ENCODE assay signal across 10 cellular contexts in genomic region chr9:95736370-95736769, GRCh38.
DNase-seq lines count a peak whose midpoint lies in the region; ATAC-seq and TF ChIP-seq lines count a peak whose summit lies in the region.
"Had no signal": no experiment of that assay in that cellular context is flagged by ENCODE, and none has a peak within 500 bp of the region (broad histone marks: within the 10 kb centered on the region; RNA-seq: fewer than 3 reads in every experiment).

No MANE protein-coding gene starts in this region.

- no peak overlapping the region for H3K4me3 ChIP-seq in AG09309 (ENCODE audit: control insufficient read depth, low read depth, low read length)
- no peak overlapping the region for H3K4me3 ChIP-seq in foreskin fibroblast (ENCODE audit: low read depth in 1 of 2, low read length in 2 of 2)
- H3K4me3 ChIP-seq: testis had no signal

- no peak for DNase-seq in AG09309 (ENCODE audit: low read depth)
- DNase-seq in RKO (ENCODE audit: low spot score) = peak; percentile 46
- no peak for DNase-seq in foreskin fibroblast
- no peak for DNase-seq in NCI-H128 (lab: John Stamatoyannopoulos, UW; ENCODE audit: unreplicated experiment)
- DNase-seq in NCI-H1417 treated with DMSO at 0.1 percent for 48 hours (lab: John Stamatoyannopoulos, UW) = no peak
- DNase-seq in stimulated activated CD4-positive, alpha-beta T cell treated with anti-CD3 and anti-CD28 coated beads, Interleukin-4, amount 100 ng/mL, for 24 hours = no peak
- DNase-seq: NCI-H1694 treated with DMSO at 0.1 percent for 48 hours, testis had no signal

- ATAC-seq in GM21717 (IDR thresholded peaks at IDR 0.05; ENCODE audit: unreplicated experiment) = no peak

- peak; percentile 42 for TF ChIP-seq CTCF in AG09309 (IDR thresholded peaks at IDR 0.05; ENCODE audit: control insufficient read depth, insufficient read depth, low read depth, low read length, missing control alignments)
- TF ChIP-seq CTCF in GM12874 (IDR thresholded peaks at IDR 0.05; ENCODE audit: insufficient read depth, low read depth, low read length) = peak; percentile 37; the same call in 1 of the 2 replicates
- peak; percentile 36 for TF ChIP-seq CTCF in foreskin fibroblast (IDR thresholded peaks at IDR 0.05; ENCODE audit: low read depth, low read length)
